Comparison of ENCODE assay signal across 10 cellular contexts in the genomic region with DNA sequence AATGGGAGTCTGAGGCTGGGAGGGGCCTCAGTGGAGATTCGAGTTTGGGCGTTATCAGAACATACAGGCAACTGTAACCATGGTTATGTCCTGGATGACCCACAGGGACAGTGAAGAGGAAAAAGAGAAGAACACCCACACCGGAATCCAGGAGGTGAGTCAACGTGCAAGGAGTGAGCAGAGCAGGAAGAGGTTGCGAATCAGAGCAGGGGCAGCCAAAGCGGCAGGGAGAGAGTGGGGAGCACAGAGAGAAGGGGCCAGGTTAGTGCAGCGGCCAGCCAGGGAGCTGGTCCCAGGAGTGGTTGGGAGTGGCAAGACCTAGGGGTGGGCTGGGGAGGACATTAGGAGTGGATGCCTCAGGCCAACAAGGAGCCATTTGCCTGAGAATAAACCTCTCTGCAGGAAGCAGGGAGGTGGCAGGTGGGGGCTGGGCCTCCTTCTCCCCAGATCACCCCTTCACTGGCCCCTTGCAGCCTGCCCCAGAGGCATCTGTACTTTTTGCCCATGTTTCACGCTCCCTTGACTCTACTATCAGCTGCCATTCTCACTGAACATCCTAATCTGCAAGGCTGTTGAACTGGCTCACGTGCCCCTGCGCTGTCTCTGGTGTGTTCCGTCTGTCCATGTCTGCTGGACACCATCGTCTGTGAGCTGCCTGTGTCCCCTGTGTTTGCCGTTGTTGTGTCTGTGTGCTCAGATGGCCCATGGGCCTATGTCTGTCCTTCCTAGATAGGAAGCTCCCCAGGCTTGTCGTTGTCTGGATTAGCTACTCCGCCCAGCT. TPM values are rescaled to one million over a fixed set of nuclear protein-coding genes. Genes with fewer than 3 reads are reported as not detected.
A peak's percentile ranks its signal among the peaks of the same experiment; 100 is the strongest.
DNase-seq lines count a peak whose midpoint lies in the region; ATAC-seq and TF ChIP-seq lines count a peak whose summit lies in the region.
"Had no signal": no experiment of that assay in that cellular context is flagged by ENCODE, and none has a peak within 500 bp of the region (broad histone marks: within the 10 kb centered on the region; RNA-seq: fewer than 3 reads in every experiment).

No MANE protein-coding gene starts in this region.

- H3K4me3 Mint-ChIP-seq in activated T-helper 17 cell treated with anti-CD3 and anti-CD28 coated beads, Interleukin-2, amount 50 U/mL, for 72 hours: no peak overlapping the region

- no peaks in the 10 kb centered on the region for H3K9me3 Mint-ChIP-seq in activated T-helper 17 cell treated with anti-CD3 and anti-CD28 coated beads, Interleukin-2, amount 50 U/mL, for 72 hours

- H3K36me3 ChIP-seq in sigmoid colon (no peaks in the 10 kb centered on the region), uterus (no peaks in the 10 kb centered on the region)

- H3K27ac ChIP-seq in sigmoid colon (no peak overlapping the region), uterus (no peak overlapping the region)

- no peaks in the 10 kb centered on the region for H3K27me3 Mint-ChIP-seq in activated T-helper 17 cell treated with anti-CD3 and anti-CD28 coated beads, Interleukin-2, amount 50 U/mL, for 72 hours

- H3K27ac Mint-ChIP-seq in activated T-helper 17 cell treated with anti-CD3 and anti-CD28 coated beads, Interleukin-2, amount 50 U/mL, for 72 hours: peak overlapping the region; percentile 30

- H3K4me1 Mint-ChIP-seq in activated T-helper 17 cell treated with anti-CD3 and anti-CD28 coated beads, Interleukin-2, amount 50 U/mL, for 72 hours: peaks cover 13% of the 10 kb centered on the region

- H3K27me3 ChIP-seq in sigmoid colon (no peaks in the 10 kb centered on the region), uterus (no peaks in the 10 kb centered on the region)

- TF ChIP-seq CTCF in sigmoid colon (IDR thresholded peaks at IDR 0.05): no peak
- TF ChIP-seq CTCF in uterus (IDR thresholded peaks at IDR 0.05): no peak

- H3K9me3 ChIP-seq in sigmoid colon: no peaks in the 10 kb centered on the region
- no peaks in the 10 kb centered on the region for H3K9me3 ChIP-seq in uterus

- WGBS in sigmoid colon, 2 donors: 75 to 78% methylated on average over 15 of the region's 15 CpGs

- TF ChIP-seq POLR2A in sigmoid colon (IDR thresholded peaks at IDR 0.05) (no peak), uterus (IDR thresholded peaks at IDR 0.05) (no peak)

- peak; percentile 64 for DNase-seq in AG20443 (ENCODE audit: low spot score)
- DNase-seq in HT-29 (ENCODE audit: low spot score): peak; percentile 60
- DNase-seq in iPS-NIHi7 (ENCODE audit: extremely low spot score): peak; percentile 44
- DNase-seq in sigmoid colon: no peak
- DNase-seq in uterus: no peak
- no peak for DNase-seq in activated CD4-positive, alpha-beta T cell treated with anti-CD3 and anti-CD28 coated beads, Interleukin-2, amount 50 U/mL, for 48 hours
- DNase-seq: left cardiac atrium had no signal

- no peaks in the 10 kb centered on the region for H3K36me3 Mint-ChIP-seq in activated T-helper 17 cell treated with anti-CD3 and anti-CD28 coated beads, Interleukin-2, amount 50 U/mL, for 72 hours (ENCODE audit: low read depth)

- no peak for TF ChIP-seq EP300 in sigmoid colon (IDR thresholded peaks at IDR 0.05)

- H3K4me1 ChIP-seq in sigmoid colon (peaks cover 0 to 16% (median 6%) of the 10 kb centered on the region in 4 donors), uterus (peaks cover 0 to 16% of the 10 kb centered on the region in 2 donors)

- H3K4me3 ChIP-seq in sigmoid colon (no peak overlapping the region), uterus (no peak overlapping the region)

- ATAC-seq in activated T-helper 17 cell treated with anti-CD3 and anti-CD28 coated beads, Interleukin-2, amount 50 U/mL, for 72 hours (replicated peaks): peak; percentile 50
- ATAC-seq in GM19397 (IDR thresholded peaks at IDR 0.05; ENCODE audit: unreplicated experiment): no peak

- intact Hi-C loops in sigmoid colon (cut with DNase I): no loop called here
- intact Hi-C loops in uterus (cut with DNase I; ENCODE audit: low total_unique reads): no loop called here

RNA-seq across cellular contexts. Expression of a gene that starts 5.1 kb away (rescaled TPM):
- total RNA-seq in HT-29 (2014; rRNA removed; shearing (Covaris generic)): 35.5 and 45.8 TPM in 2 replicates
- total RNA-seq in activated T-helper 17 cell treated with anti-CD3 and anti-CD28 coated beads, Interleukin-2, amount 50 U/mL, for 72 hours: not detected
- total RNA-seq in sigmoid colon: under 1 TPM in 1 of 4 donors, not detected in 3; 0.55 TPM
- polyA plus RNA-seq in sigmoid colon: 10 to 100 TPM in 1 of 3 donors, 1 to 10 TPM in 1, under 1 TPM in 1; 0.46 to 54.1 (median 8.0) TPM
- 1 to 10 TPM; 1.5 to 6.4 (median 3.0) TPM for total RNA-seq in uterus
- total RNA-seq: left cardiac atrium, OCI-LY7 had no signal

RNA-seq across cellular contexts. Expression of a gene that starts 10.6 kb away (rescaled TPM):
- not detected in 2 replicates for total RNA-seq in HT-29 (2014; rRNA removed; shearing (Covaris generic))
- total RNA-seq in activated T-helper 17 cell treated with anti-CD3 and anti-CD28 coated beads, Interleukin-2, amount 50 U/mL, for 72 hours: not detected
- total RNA-seq in sigmoid colon (under 1 TPM in 1 of 4 donors, not detected in 3; 0.33 TPM), uterus (not detected)
- polyA plus RNA-seq in sigmoid colon: under 1 TPM in 1 of 3 donors, not detected in 2; 0.20 TPM
- total RNA-seq: left cardiac atrium, OCI-LY7 had no signal

RNA-seq across cellular contexts. Expression of a gene that starts 18.4 kb away (rescaled TPM):
- 14.1 and 15.9 TPM in 2 replicates for total RNA-seq in HT-29 (2014; rRNA removed; shearing (Covaris generic))
- total RNA-seq in activated T-helper 17 cell treated with anti-CD3 and anti-CD28 coated beads, Interleukin-2, amount 50 U/mL, for 72 hours: not detected
- total RNA-seq in sigmoid colon (not detected), uterus (10 to 100 TPM in 1 of 4 donors, 1 to 10 TPM in 1, under 1 TPM in 1, not detected in 1; 0.41 to 11.5 (median 1.6) TPM)
- polyA plus RNA-seq in sigmoid colon: 10 to 100 TPM in 1 of 3 donors, 1 to 10 TPM in 2; 5.4 to 10.3 (median 9.2) TPM
- total RNA-seq: OCI-LY7 had no signal

RNA-seq across cellular contexts. Expression of a gene that starts 19.4 kb away (rescaled TPM):
- total RNA-seq in HT-29 (2014; rRNA removed; shearing (Covaris generic)): not detected in 2 replicates
- total RNA-seq in activated T-helper 17 cell treated with anti-CD3 and anti-CD28 coated beads, Interleukin-2, amount 50 U/mL, for 72 hours: not detected
- total RNA-seq in sigmoid colon: not detected
- not detected for polyA plus RNA-seq in sigmoid colon
- total RNA-seq in uterus: not detected
- total RNA-seq: left cardiac atrium, OCI-LY7 had no signal

RNA-seq across cellular contexts. Expression of a gene that starts 27.8 kb away (rescaled TPM):
- 2,402 and 2,405 TPM in 2 replicates for total RNA-seq in HT-29 (2014; rRNA removed; shearing (Covaris generic))
- total RNA-seq in activated T-helper 17 cell treated with anti-CD3 and anti-CD28 coated beads, Interleukin-2, amount 50 U/mL, for 72 hours: not detected
- 1 to 10 TPM in 2 of 4 donors, under 1 TPM in 2; 0.49 to 2.5 (median 1.2) TPM for total RNA-seq in sigmoid colon
- 1,000 to 10,000 TPM in 2 of 3 donors, 100 to 1,000 TPM in 1; 809 to 2,366 (median 1,184) TPM for polyA plus RNA-seq in sigmoid colon
- total RNA-seq in uterus: 100 to 1,000 TPM in 2 of 4 donors, 10 to 100 TPM in 1, under 1 TPM in 1; 0.88 to 120 (median 77.2) TPM
- total RNA-seq: OCI-LY7 had no signal

Comparison
In these comparisons a context has a peak if more than half of its experiments do, and no peak if none do; other contexts are left out.
1. DNase-seq: peak in AG20443 (single experiment), HT-29 (single experiment) and iPS-NIHi7 (single experiment); none in sigmoid colon (single experiment), uterus (0 of 2) and activated CD4-positive, alpha-beta T cell treated with anti-CD3 and anti-CD28 coated beads, Interleukin-2, amount 50 U/mL, for 48 hours (0 of 2).